In genomic region chr2:61144697-61145268, GRCh38 we compare ENCODE assay signal across 1 cellular context.
A peak's percentile ranks its signal among the peaks of the same experiment; 100 is the strongest.
TF ChIP-seq lines count a peak whose summit lies in the region.

No MANE protein-coding gene starts in this region.

TF ChIP-seq in HepG2, 621 proteins besides CTCF, POLR2A, EP300 and RAD21 (continued from another document and continues in another):
- TF ChIP-seq ZFP91 (CRISPR knock-in tag; IDR thresholded peaks at IDR 0.05; ENCODE audit: borderline replicate concordance) (no peak), ZNF430 (CRISPR knock-in tag; IDR thresholded peaks at IDR 0.05) (no peak), IRF9 (CRISPR knock-in tag; IDR thresholded peaks at IDR 0.05; ENCODE audit: borderline replicate concordance) (no peak), ZMYM4 (CRISPR knock-in tag; IDR thresholded peaks at IDR 0.05) (peak; percentile 95), ZNF724P (CRISPR knock-in tag; IDR thresholded peaks at IDR 0.05; ENCODE audit: borderline replicate concordance) (no peak), GPN1 (CRISPR knock-in tag; IDR thresholded peaks at IDR 0.05; ENCODE audit: borderline replicate concordance) (no peak), SSRP1 (CRISPR knock-in tag; IDR thresholded peaks at IDR 0.05) (no peak), SAP130 (CRISPR knock-in tag; IDR thresholded peaks at IDR 0.05; ENCODE audit: low read depth) (peak; percentile 87), ZNF136 (CRISPR knock-in tag; IDR thresholded peaks at IDR 0.05; ENCODE audit: low read depth) (0 out of 2 replicates have a peak, but pooled peaks have one; percentile 14), HHEX (CRISPR knock-in tag; IDR thresholded peaks at IDR 0.05) (0 out of 2 replicates have a peak, but pooled peaks have one; percentile 12), ZNF234 (CRISPR knock-in tag; conservative IDR thresholded peaks at IDR 0.05) (no peak), POLR2AphosphoS5 (IDR thresholded peaks at IDR 0.05; ENCODE audit: low read depth, low read length) (peak; percentile 96), ZNF343 (CRISPR knock-in tag; IDR thresholded peaks at IDR 0.05) (no peak), ZNF44 (CRISPR knock-in tag; IDR thresholded peaks at IDR 0.05) (peak; percentile 65; the same call in 1 of the 2 replicates), GMEB1 (CRISPR knock-in tag; IDR thresholded peaks at IDR 0.05; ENCODE audit: borderline replicate concordance) (peak; percentile 48; the same call in 1 of the 2 replicates), E2F5 (CRISPR knock-in tag; conservative IDR thresholded peaks at IDR 0.05) (no peak), MTERF4 (CRISPR knock-in tag; IDR thresholded peaks at IDR 0.05) (no peak), KDM5B (CRISPR knock-in tag; IDR thresholded peaks at IDR 0.05; ENCODE audit: borderline replicate concordance) (peak; percentile 67; the same call in 1 of the 2 replicates), KMT2B (CRISPR knock-in tag; IDR thresholded peaks at IDR 0.05) (peak; percentile 70), DNMT3B (CRISPR knock-in tag; conservative IDR thresholded peaks at IDR 0.05) (peak; percentile 96), REL (CRISPR knock-in tag; conservative IDR thresholded peaks at IDR 0.05) (no peak), NFYC (CRISPR knock-in tag; IDR thresholded peaks at IDR 0.05) (no peak), ZNF30 (CRISPR knock-in tag; IDR thresholded peaks at IDR 0.05) (no peak), ZNF253 (CRISPR knock-in tag; IDR thresholded peaks at IDR 0.05; ENCODE audit: borderline replicate concordance) (no peak), ZFY (CRISPR knock-in tag; IDR thresholded peaks at IDR 0.05) (peak; percentile 56; the same call in 1 of the 2 replicates), NFAT5 (CRISPR knock-in tag; IDR thresholded peaks at IDR 0.05) (peak; percentile 63; the same call in 1 of the 2 replicates), ERF (CRISPR knock-in tag; IDR thresholded peaks at IDR 0.05) (peak; percentile 68), ZKSCAN8 (CRISPR knock-in tag; IDR thresholded peaks at IDR 0.05; ENCODE audit: borderline replicate concordance) (peak; percentile 27; the same call in 1 of the 2 replicates), SIN3A (IDR thresholded peaks at IDR 0.05; ENCODE audit: borderline replicate concordance, low read depth, low read length) (peak; percentile 83; the same call in 1 of the 2 replicates), MIER3 (CRISPR knock-in tag; IDR thresholded peaks at IDR 0.05; ENCODE audit: borderline replicate concordance) (peak; percentile 41; the same call in 1 of the 2 replicates), KDM3A (CRISPR knock-in tag; IDR thresholded peaks at IDR 0.05; ENCODE audit: low read depth) (no peak), BHLHE40 (IDR thresholded peaks at IDR 0.05; ENCODE audit: low read length) (0 out of 2 replicates have a peak, but pooled peaks have one; percentile 4), ZNF460 (CRISPR knock-in tag; IDR thresholded peaks at IDR 0.05; ENCODE audit: borderline replicate concordance) (no peak; the same call in 1 of the 2 replicates), ZSCAN9 (CRISPR knock-in tag; IDR thresholded peaks at IDR 0.05; ENCODE audit: borderline replicate concordance) (0 out of 2 replicates have a peak, but pooled peaks have one; percentile 73), KLF6 (CRISPR knock-in tag; IDR thresholded peaks at IDR 0.05) (peak; percentile 77), NR2C2 (CRISPR knock-in tag; IDR thresholded peaks at IDR 0.05; ENCODE audit: borderline replicate concordance) (peak; percentile 50; the same call in 1 of the 2 replicates), ZNF205 (CRISPR knock-in tag; IDR thresholded peaks at IDR 0.05) (0 out of 2 replicates have a peak, but pooled peaks have one; percentile 50), DDIT3 (CRISPR knock-in tag; IDR thresholded peaks at IDR 0.05) (0 out of 2 replicates have a peak, but pooled peaks have one; percentile 12), JUND (CRISPR knock-in tag; IDR thresholded peaks at IDR 0.05) (no peak), FOXA3 (CRISPR knock-in tag; IDR thresholded peaks at IDR 0.05) (peak; percentile 26; the same call in 1 of the 2 replicates), ELF3 (CRISPR knock-in tag; IDR thresholded peaks at IDR 0.05) (peak; percentile 85), THAP11 (CRISPR knock-in tag; IDR thresholded peaks at IDR 0.05) (peak; percentile 80; the same call in 1 of the 2 replicates), PCBP1 (IDR thresholded peaks at IDR 0.05; ENCODE audit: borderline replicate concordance, low read depth, low read length) (no peak), ZKSCAN1 (IDR thresholded peaks at IDR 0.05; ENCODE audit: low read length) (no peak), ZBTB37 (CRISPR knock-in tag; IDR thresholded peaks at IDR 0.05) (peak; percentile 67; the same call in 1 of the 2 replicates), ZNF687 (CRISPR knock-in tag; IDR thresholded peaks at IDR 0.05) (peak; percentile 79), PHF8 (CRISPR knock-in tag; IDR thresholded peaks at IDR 0.05) (peak; percentile 83), ZNF792 (CRISPR knock-in tag; IDR thresholded peaks at IDR 0.05) (peak; percentile 32; the same call in 1 of the 2 replicates)
